10 cellular contexts compared by ENCODE assay signal in the genomic region with DNA sequence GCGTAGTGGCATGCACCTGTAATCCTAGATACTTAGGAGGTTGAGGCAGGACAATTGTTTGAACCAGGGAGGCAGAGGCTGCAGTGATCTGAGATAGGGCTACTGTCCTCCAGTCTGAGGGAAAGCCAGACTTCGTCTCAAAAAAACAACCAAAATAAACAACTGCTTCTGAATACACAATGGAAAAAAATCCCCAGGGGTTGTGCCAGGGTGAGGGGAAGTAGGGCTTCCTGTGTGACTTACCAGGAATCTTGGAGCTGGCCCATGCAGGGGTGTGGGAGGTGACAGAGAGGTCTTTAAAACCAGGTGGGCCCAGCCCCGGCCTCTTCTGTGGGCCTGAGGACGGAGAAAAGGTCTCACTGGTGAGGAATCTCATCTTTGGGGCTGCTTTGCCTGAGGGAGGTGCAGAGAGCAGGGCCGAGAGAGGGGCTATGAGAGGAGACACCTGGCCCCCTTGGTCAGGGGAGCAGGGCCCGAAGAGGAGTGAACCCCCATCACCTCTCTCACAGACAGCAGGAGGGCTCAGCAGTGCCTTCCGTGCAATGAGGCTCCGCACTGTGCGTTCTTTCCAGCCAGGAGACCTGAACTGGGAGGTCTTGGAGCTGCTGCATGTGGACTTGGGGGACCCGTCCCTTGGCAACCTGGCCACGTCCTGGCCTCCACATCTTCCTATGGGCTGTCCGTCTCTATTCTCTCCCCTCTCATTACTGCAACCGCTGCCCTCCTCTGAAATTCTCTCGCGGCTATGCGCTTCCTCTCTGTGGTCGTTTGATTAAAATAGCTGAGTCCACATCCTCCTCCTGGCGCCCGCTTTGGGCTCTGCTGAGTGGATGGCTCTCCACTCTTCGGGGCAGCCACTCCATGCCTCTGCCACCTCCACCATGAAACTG. TPM values are rescaled to one million over a fixed set of nuclear protein-coding genes. Genes with fewer than 3 reads are reported as not detected.
DNase-seq lines count a peak whose midpoint lies in the region; ATAC-seq, FAIRE-seq and TF ChIP-seq lines count a peak whose summit lies in the region.
"Had no signal": no experiment of that assay in that cellular context is flagged by ENCODE, and none has a peak within 500 bp of the region (broad histone marks: within the 10 kb centered on the region; RNA-seq: fewer than 3 reads in every experiment).

No MANE protein-coding gene starts in this region.

- H3K4me3 ChIP-seq in GM12865 (ENCODE audit: low read depth, low read length) (no peak overlapping the region; the same call in 1 of the 2 replicates), BE2C (ENCODE audit: low read depth, low read length) (no peak overlapping the region)

- H3K27me3 Mint-ChIP-seq in T-helper 17 cell, result peaks cover 76% of the 10 kb centered on the region

- H3K4me3 Mint-ChIP-seq in T-helper 17 cell, result no peak overlapping the region

- FAIRE-seq in HTR-8/SVneo (lab: Jason Lieb, UNC), result no peak
- FAIRE-seq: keratinocyte had no signal

- no peak for TF ChIP-seq CTCF in GM12865 (IDR thresholded peaks at IDR 0.05; ENCODE audit: insufficient read depth, low read depth, low read length, missing control alignments)
- no peak for TF ChIP-seq CTCF in BE2C (IDR thresholded peaks at IDR 0.05; ENCODE audit: low read depth, low read length)

- no peaks in the 10 kb centered on the region for H3K9me3 ChIP-seq in T-helper 17 cell (ENCODE audit: control insufficient read depth, low read length, poor library complexity, severe bottlenecking)
- H3K9me3 ChIP-seq in BE2C, result no peaks in the 10 kb centered on the region

- peaks cover 2% of the 10 kb centered on the region for H3K36me3 Mint-ChIP-seq in T-helper 17 cell (ENCODE audit: low read depth)

- no peaks in the 10 kb centered on the region for H3K4me1 ChIP-seq in BE2C

- ATAC-seq in HG03064 (IDR thresholded peaks at IDR 0.05; ENCODE audit: low read depth, unreplicated experiment), result peak; percentile 61
- ATAC-seq in T-helper 17 cell, result no peak

- no peaks in the 10 kb centered on the region for H3K27me3 ChIP-seq in BE2C

- peaks cover 15% of the 10 kb centered on the region for H3K4me1 Mint-ChIP-seq in T-helper 17 cell

- H3K27ac Mint-ChIP-seq in T-helper 17 cell, result peak overlapping the region; percentile 77
- H3K27ac Mint-ChIP-seq: progenitor cell of endocrine pancreas had no signal

- H3K36me3 ChIP-seq in BE2C, result no peaks in the 10 kb centered on the region

- DNase-seq in GM12865 (ENCODE audit: low read depth) (peak; percentile 72), T-helper 17 cell (no peak), medulla oblongata (ENCODE audit: extremely low spot score) (peak; percentile 25), NCI-H524 treated with DMSO at 0.1 percent for 48 hours (lab: John Stamatoyannopoulos, UW) (no peak), HTR-8/SVneo (ENCODE audit: insufficient read length, low spot score) (no peak), NCI-H128 (lab: John Stamatoyannopoulos, UW; ENCODE audit: unreplicated experiment) (no peak), BE2C (no peak)

RNA-seq across cellular contexts. Expression of gene PLA2G5, which starts 10.7 kb away (rescaled TPM):
- total RNA-seq in T-helper 17 cell, result not detected
- not detected for polyA plus RNA-seq in BE2C (2012; ENCODE audit: insufficient read depth, insufficient read length, low read depth)
- total RNA-seq: progenitor cell of endocrine pancreas had no signal

RNA-seq across cellular contexts. Expression of gene PLA2G2D, which starts 38.6 kb away (rescaled TPM):
- not detected for total RNA-seq in T-helper 17 cell
- 0.26 TPM for polyA plus RNA-seq in BE2C (2012; ENCODE audit: insufficient read depth, insufficient read length, low read depth)
- total RNA-seq: progenitor cell of endocrine pancreas had no signal
- polyA plus RNA-seq: keratinocyte had no signal

RNA-seq across cellular contexts. Expression of gene PLA2G2F, which starts 58.4 kb away (rescaled TPM):
- not detected for total RNA-seq in T-helper 17 cell
- polyA plus RNA-seq in BE2C (2012; ENCODE audit: insufficient read depth, insufficient read length, low read depth), result not detected
- total RNA-seq: progenitor cell of endocrine pancreas had no signal

Comparison
In these comparisons a context has a peak if more than half of its experiments do, and no peak if none do; other contexts are left out.
1. DNase-seq: peak in GM12865 (single experiment) and medulla oblongata (single experiment); none in T-helper 17 cell (0 of 3), NCI-H524 treated with DMSO at 0.1 percent for 48 hours (single experiment), HTR-8/SVneo (single experiment), NCI-H128 (single experiment) and BE2C (single experiment).